In the genomic region with DNA sequence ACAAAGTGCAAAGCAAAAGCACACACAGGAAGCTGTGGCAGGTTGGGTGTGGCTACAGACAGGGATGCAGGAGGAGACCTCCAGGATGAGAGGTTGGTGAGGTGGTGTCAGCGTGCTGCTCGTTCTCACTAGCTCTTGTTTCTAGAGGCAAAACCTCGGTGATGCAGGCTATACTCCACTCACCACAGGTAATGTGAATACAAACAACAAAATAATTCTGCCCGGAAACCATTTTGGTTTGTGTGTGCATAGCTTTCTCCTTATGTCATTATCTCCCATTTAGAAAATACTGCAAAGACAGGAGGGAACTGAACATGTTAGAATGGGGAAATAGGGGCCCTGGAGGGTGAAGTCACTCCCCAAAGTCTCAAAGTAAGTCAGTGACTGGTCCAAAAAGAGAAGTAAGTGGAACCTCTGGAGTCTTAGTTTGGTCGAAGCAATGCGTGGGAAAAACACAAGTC, we compare ENCODE assay signal across 8 cellular contexts. TPM values are rescaled to one million over a fixed set of nuclear protein-coding genes. Genes with fewer than 3 reads are reported as not detected.
A peak's percentile ranks its signal among the peaks of the same experiment; 100 is the strongest.
DNase-seq lines count a peak whose midpoint lies in the region; ATAC-seq and TF ChIP-seq lines count a peak whose summit lies in the region.

No MANE protein-coding gene starts in this region.

- H3K4me3 Mint-ChIP-seq in activated B cell treated with CpG ODN at 0.5 μM for 24 hours, result peak overlapping the region; percentile 72
- peak overlapping the region; percentile 80 for H3K4me3 Mint-ChIP-seq in memory B cell

- H3K27me3 ChIP-seq in Karpas-422 (ENCODE audit: low read length), result no peaks in the 10 kb centered on the region
- no peaks in the 10 kb centered on the region for H3K27me3 ChIP-seq in vagina

- no peaks in the 10 kb centered on the region for H3K27me3 Mint-ChIP-seq in activated B cell treated with CpG ODN at 0.5 μM for 24 hours
- no peaks in the 10 kb centered on the region for H3K27me3 Mint-ChIP-seq in memory B cell

- no peaks in the 10 kb centered on the region for H3K9me3 ChIP-seq in Karpas-422 (ENCODE audit: low read length)
- H3K9me3 ChIP-seq in vagina, result no peaks in the 10 kb centered on the region

- TF ChIP-seq POLR2A in vagina (IDR thresholded peaks at IDR 0.05), result no peak

- POLR2A ChIA-PET in activated B cell treated with CpG ODN at 0.5 μM for 24 hours (lab: Charles Lee), result interaction anchor here (0.6 to 11.8 kb wide), 6 partner anchors 7 to 1058 kb away, joined by 3 to 247 read pairs (median 3); a partner anchor contains a TSS

- H3K9me2 ChIP-seq in Karpas-422 (replicated peaks; ENCODE audit: insufficient read depth, low read length), result no peaks in the 10 kb centered on the region

- H3K27ac ChIP-seq in Karpas-422 (ENCODE audit: low read length) (peak overlapping the region; percentile 99), vagina (no peak overlapping the region)

- H3K4me1 ChIP-seq in Karpas-422 (ENCODE audit: low read length) (peaks cover 100% of the 10 kb centered on the region), vagina (peaks cover 9% of the 10 kb centered on the region)

- peaks cover 87% of the 10 kb centered on the region for H3K36me3 Mint-ChIP-seq in activated B cell treated with CpG ODN at 0.5 μM for 24 hours (ENCODE audit: low read depth)
- peaks cover 33% of the 10 kb centered on the region for H3K36me3 Mint-ChIP-seq in memory B cell

- intact Hi-C loops in activated B cell treated with CpG ODN at 0.5 μM for 24 hours (cut with micrococcal nuclease) (no loop called here), vagina (cut with DNase I) (no loop called here)

- peaks cover 100% of the 10 kb centered on the region for H3K79me2 ChIP-seq in Karpas-422 (ENCODE audit: low read length)

- H3K9me3 Mint-ChIP-seq in activated B cell treated with CpG ODN at 0.5 μM for 24 hours, result no peaks in the 10 kb centered on the region
- H3K9me3 Mint-ChIP-seq in memory B cell, result no peaks in the 10 kb centered on the region

- peaks cover 92% of the 10 kb centered on the region for H4K20me1 ChIP-seq in Karpas-422 (ENCODE audit: insufficient read depth, low read depth, low read length)

- H3K4me2 ChIP-seq in Karpas-422 (ENCODE audit: low read depth, low read length, poor library complexity, severe bottlenecking), result peak overlapping the region; percentile 96

- CTCF ChIA-PET in activated B cell treated with CpG ODN at 0.5 μM for 24 hours (lab: Charles Lee), result interaction anchor here (0.6 to 3.0 kb wide), 3 partner anchors 12 to 428 kb away, joined by 3 to 21 read pairs (median 3); no protein-coding TSS in a partner anchor

- H3K36me3 ChIP-seq in Karpas-422 (ENCODE audit: insufficient read depth, low read length), result peaks cover 28% of the 10 kb centered on the region; the same call in 1 of the 2 replicates
- no peaks in the 10 kb centered on the region for H3K36me3 ChIP-seq in vagina

- H3K27ac Mint-ChIP-seq in activated B cell treated with CpG ODN at 0.5 μM for 24 hours (peak overlapping the region; percentile 85), memory B cell (peak overlapping the region; percentile 86)

- H3K4me1 Mint-ChIP-seq in activated B cell treated with CpG ODN at 0.5 μM for 24 hours, result peaks cover 99% of the 10 kb centered on the region
- H3K4me1 Mint-ChIP-seq in memory B cell, result peaks cover 78% of the 10 kb centered on the region

- DNase-seq in GDM1 (lab: John Stamatoyannopoulos, UW), result peak; percentile 51
- DNase-seq in Karpas-422, result peak; percentile 61
- DNase-seq in activated B cell treated with CpG ODN at 0.5 μM for 24 hours, result no peak
- DNase-seq in memory B cell (ENCODE audit: low spot score in 2 of 2), result no peak
- DNase-seq in NCI-H2107 treated with DMSO at 0.1 percent for 48 hours (lab: John Stamatoyannopoulos, UW; ENCODE audit: unreplicated experiment), result no peak
- no peak for DNase-seq in vagina (ENCODE audit: extremely low spot score in 2 of 2)
- DNase-seq in GM13977 (ENCODE audit: low spot score), result no peak

- ATAC-seq in activated B cell treated with CpG ODN at 0.5 μM for 24 hours (ENCODE audit: low read depth), result no peak
- peak; percentile 25 for ATAC-seq in memory B cell (ENCODE audit: low read depth)
- no peak for ATAC-seq in HG03520 (IDR thresholded peaks at IDR 0.05; ENCODE audit: unreplicated experiment)

- H3K4me3 ChIP-seq in Karpas-422 (ENCODE audit: low read length) (peak overlapping the region; percentile 49), vagina (no peak overlapping the region)

- in situ Hi-C loops in GM13977 (cut with MboI; ENCODE audit: low pct_unique_long_range_greater_than_20kb, low sequenced_read_pairs, unreplicated experiment), result no loop called here

- no peak overlapping the region for H2AFZ ChIP-seq in Karpas-422 (ENCODE audit: low read length)

- TF ChIP-seq CTCF in activated B cell treated with CpG ODN at 0.5 μM for 24 hours (IDR thresholded peaks at IDR 0.05) (no peak), vagina (IDR thresholded peaks at IDR 0.05) (no peak), GM13977 (IDR thresholded peaks at IDR 0.05; ENCODE audit: extremely low read depth, insufficient read depth, missing control alignments) (no peak)

- H3K9ac ChIP-seq in Karpas-422 (ENCODE audit: low read length), result peak overlapping the region; percentile 27; the same call in 1 of the 2 replicates

RNA-seq across cellular contexts. Expression of a gene that starts 9.4 kb away (rescaled TPM):
- 352 and 415 TPM in 2 replicates for total RNA-seq in Karpas-422 (2014; rRNA removed; shearing (Covaris generic); ENCODE audit: low replicate concordance)
- 948 and 977 TPM in 2 replicates for total RNA-seq in activated B cell treated with CpG ODN at 0.5 μM for 24 hours
- 30.9 TPM for total RNA-seq in vagina

RNA-seq across cellular contexts. Expression of a gene that starts 39.2 kb away (rescaled TPM):
- total RNA-seq in Karpas-422 (2014; rRNA removed; shearing (Covaris generic); ENCODE audit: low replicate concordance), result not detected in 2 replicates
- total RNA-seq in activated B cell treated with CpG ODN at 0.5 μM for 24 hours (0.10 TPM in 1 of 2 replicates, not detected in the other), vagina (0.49 TPM)

Comparison
In these comparisons a context has a peak if more than half of its experiments do, and no peak if none do; other contexts are left out.
1. DNase-seq: peak in GDM1 (single experiment) and Karpas-422 (single experiment); none in activated B cell treated with CpG ODN at 0.5 μM for 24 hours (single experiment), memory B cell (0 of 2), NCI-H2107 treated with DMSO at 0.1 percent for 48 hours (single experiment), vagina (0 of 2) and GM13977 (single experiment).
2. RNA of a gene that starts 9.4 kb away (total RNA-seq): 948 to 977 TPM in activated B cell treated with CpG ODN at 0.5 μM for 24 hours and 352 to 415 TPM in Karpas-422; 30.9 TPM in vagina (single experiment); every median in the first group is over 10 times any median in the second.